Comparison of ENCODE assay signal across 12 cellular contexts in the genomic region with DNA sequence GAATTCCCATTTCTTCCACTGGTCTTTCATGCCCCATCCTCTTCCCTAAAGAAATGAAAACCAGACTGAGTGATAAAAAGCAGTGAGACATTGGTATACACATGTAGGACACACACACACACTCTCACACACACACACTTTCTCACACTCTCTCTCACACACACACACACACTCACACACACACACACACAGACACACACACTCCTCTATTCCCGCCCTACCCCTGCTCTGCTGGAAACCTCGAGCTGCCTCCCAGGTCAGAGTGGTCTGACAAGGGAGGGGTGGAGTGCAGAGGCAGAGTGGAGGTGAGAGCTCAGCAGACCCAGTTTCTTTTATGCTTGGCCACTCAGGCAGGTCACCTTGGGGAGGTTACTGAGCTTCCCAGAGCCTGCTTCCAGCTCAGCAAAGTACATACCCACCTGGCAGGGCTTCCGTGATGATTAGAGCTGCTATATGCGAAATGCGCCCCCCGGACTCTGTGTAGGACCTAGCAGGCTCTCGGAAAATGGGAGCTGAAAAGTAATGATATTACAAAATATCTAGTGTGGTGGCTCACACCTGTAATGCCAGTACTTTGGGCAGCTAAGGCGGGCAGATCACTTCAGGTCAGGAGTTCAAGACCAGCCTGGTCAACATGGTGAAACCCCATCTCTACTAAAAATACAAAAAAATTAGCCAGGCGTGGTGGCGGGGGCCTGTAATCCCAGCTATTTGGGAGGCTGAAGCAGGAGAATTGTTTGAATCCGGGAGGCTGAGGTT. TPM values are rescaled to one million over a fixed set of nuclear protein-coding genes. Genes with fewer than 3 reads are reported as not detected.
DNase-seq lines count a peak whose midpoint lies in the region; ATAC-seq and TF ChIP-seq lines count a peak whose summit lies in the region.
"Had no signal": no experiment of that assay in that cellular context is flagged by ENCODE, and none has a peak within 500 bp of the region (broad histone marks: within the 10 kb centered on the region; RNA-seq: fewer than 3 reads in every experiment).

No MANE protein-coding gene starts in this region.

- peak overlapping the region; percentile 96 to 100 for H3K27ac ChIP-seq in breast epithelium
- H3K27ac ChIP-seq in naive thymus-derived CD4-positive, alpha-beta T cell (ENCODE audit: low read depth, low read length), result peak overlapping the region; percentile 71

- no peak for ATAC-seq in stimulated activated naive CD8-positive, alpha-beta T cell treated with anti-CD3 and anti-CD28 coated beads, Interleukin-15, Interleukin-2, amounts not matched to agents 100 U/mL and 50 U/mL, for 24 hours
- ATAC-seq in naive thymus-derived CD4-positive, alpha-beta T cell, result no peak
- ATAC-seq: gastroesophageal sphincter had no signal

- peak overlapping the region; percentile 96 for H3K27ac Mint-ChIP-seq in stimulated activated naive CD8-positive, alpha-beta T cell treated with anti-CD3 and anti-CD28 coated beads, Interleukin-15, Interleukin-2, amounts not matched to agents 100 ng/mL and 50 ng/mL, for 24 hours
- H3K27ac Mint-ChIP-seq in naive thymus-derived CD4-positive, alpha-beta T cell, result peak overlapping the region; percentile 92 to 99 (median 97)

- no peak overlapping the region for H3K4me3 Mint-ChIP-seq in stimulated activated naive CD8-positive, alpha-beta T cell treated with anti-CD3 and anti-CD28 coated beads, Interleukin-15, Interleukin-2, amounts not matched to agents 100 ng/mL and 50 ng/mL, for 24 hours
- H3K4me3 Mint-ChIP-seq in naive thymus-derived CD4-positive, alpha-beta T cell, result peak overlapping the region in 2 of 10 donors; percentile 64 to 74

- no peak for TF ChIP-seq POLR2A in breast epithelium (IDR thresholded peaks at IDR 0.05)

- H3K4me3 ChIP-seq in breast epithelium, result no peak overlapping the region
- H3K4me3 ChIP-seq in naive thymus-derived CD4-positive, alpha-beta T cell (ENCODE audit: low read length), result no peak overlapping the region
- H3K4me3 ChIP-seq: gastroesophageal sphincter had no signal

- CTCF ChIA-PET in naive thymus-derived CD4-positive, alpha-beta T cell (lab: Charles Lee), result interaction anchor here (0.6 to 9.2 kb wide), 20 partner anchors 12 to 172 kb away, joined by 3 to 88 read pairs (median 8); a partner anchor contains a TSS

- DNase-seq in stimulated activated naive CD8-positive, alpha-beta T cell treated with anti-CD3 and anti-CD28 coated beads, Interleukin-15, Interleukin-2, amounts not matched to agents 100 U/mL and 50 U/mL, for 24 hours, result no peak
- DNase-seq in breast epithelium (ENCODE audit: low spot score in 2 of 2) (peak in 1 of 2 donors; percentile 36), HCEC 1CT (no peak), NCI-H1417 (lab: John Stamatoyannopoulos, UW) (no peak), NCI-H748 treated with DMSO at 0.1 percent for 48 hours (lab: John Stamatoyannopoulos, UW) (no peak)
- peak in 1 of 9 donors; percentile 21 for DNase-seq in naive thymus-derived CD4-positive, alpha-beta T cell
- DNase-seq in stimulated activated naive CD4-positive, alpha-beta T cell (lab: John Stamatoyannopoulos, UW), result no peak
- DNase-seq: midbrain; NCI-H1105; stimulated activated CD4-positive, alpha-beta T cell treated with anti-CD3 and anti-CD28 coated beads, Interleukin-4, amount 100 ng/mL, for 24 hours had no signal

- H3K27me3 Mint-ChIP-seq in stimulated activated naive CD8-positive, alpha-beta T cell treated with anti-CD3 and anti-CD28 coated beads, Interleukin-15, Interleukin-2, amounts not matched to agents 100 ng/mL and 50 ng/mL, for 24 hours, result no peaks in the 10 kb centered on the region
- peaks cover 0 to 3% (median 0%) of the 10 kb centered on the region in 5 donors for H3K27me3 Mint-ChIP-seq in naive thymus-derived CD4-positive, alpha-beta T cell

- peaks cover 98% of the 10 kb centered on the region for H3K4me1 Mint-ChIP-seq in stimulated activated naive CD8-positive, alpha-beta T cell treated with anti-CD3 and anti-CD28 coated beads, Interleukin-15, Interleukin-2, amounts not matched to agents 100 ng/mL and 50 ng/mL, for 24 hours (ENCODE audit: low read depth)
- H3K4me1 Mint-ChIP-seq in naive thymus-derived CD4-positive, alpha-beta T cell, result peaks cover 60 to 100% (median 90%) of the 10 kb centered on the region in 7 donors

- no peak for TF ChIP-seq CTCF in breast epithelium (IDR thresholded peaks at IDR 0.05)

- H3K9me3 Mint-ChIP-seq in stimulated activated naive CD8-positive, alpha-beta T cell treated with anti-CD3 and anti-CD28 coated beads, Interleukin-15, Interleukin-2, amounts not matched to agents 100 ng/mL and 50 ng/mL, for 24 hours, result no peaks in the 10 kb centered on the region
- peaks cover 0 to 8% (median 0%) of the 10 kb centered on the region in 11 donors for H3K9me3 Mint-ChIP-seq in naive thymus-derived CD4-positive, alpha-beta T cell

- no peaks in the 10 kb centered on the region for H3K36me3 Mint-ChIP-seq in stimulated activated naive CD8-positive, alpha-beta T cell treated with anti-CD3 and anti-CD28 coated beads, Interleukin-15, Interleukin-2, amounts not matched to agents 100 ng/mL and 50 ng/mL, for 24 hours (ENCODE audit: low read depth)
- H3K36me3 Mint-ChIP-seq in naive thymus-derived CD4-positive, alpha-beta T cell, result peaks cover 0 to 26% (median 0%) of the 10 kb centered on the region in 5 donors

- no peaks in the 10 kb centered on the region for H3K27me3 ChIP-seq in breast epithelium
- no peaks in the 10 kb centered on the region for H3K27me3 ChIP-seq in naive thymus-derived CD4-positive, alpha-beta T cell (ENCODE audit: control insufficient read depth in 2 of 2, insufficient read depth in 2 of 2, low read length in 2 of 2)
- H3K27me3 ChIP-seq: gastroesophageal sphincter had no signal

- H3K4me1 ChIP-seq in breast epithelium, result peaks cover 17 to 36% of the 10 kb centered on the region in 2 donors
- peaks cover 67 to 77% of the 10 kb centered on the region in 2 donors for H3K4me1 ChIP-seq in naive thymus-derived CD4-positive, alpha-beta T cell (ENCODE audit: control insufficient read depth in 2 of 2, insufficient read depth in 2 of 2, low read length in 2 of 2)

- no peaks in the 10 kb centered on the region for H3K9me3 ChIP-seq in breast epithelium
- H3K9me3 ChIP-seq in naive thymus-derived CD4-positive, alpha-beta T cell (ENCODE audit: control insufficient read depth in 2 of 3, low read length in 3 of 3), result no peaks in the 10 kb centered on the region
- H3K9me3 ChIP-seq: gastroesophageal sphincter had no signal

- intact Hi-C loops in breast epithelium (cut with DNase I; ENCODE audit: low total_unique reads), result no loop called here
- intact Hi-C loops in naive thymus-derived CD4-positive, alpha-beta T cell (cut with micrococcal nuclease), result no loop called here

- POLR2A ChIA-PET in naive thymus-derived CD4-positive, alpha-beta T cell (lab: Charles Lee), result interaction anchor here (0.9 to 45.4 kb wide), 10 partner anchors 9 to 135 kb away, joined by 3 to 1524 read pairs (median 8); a partner anchor contains a TSS

- H3K36me3 ChIP-seq in breast epithelium, result no peaks in the 10 kb centered on the region
- H3K36me3 ChIP-seq in naive thymus-derived CD4-positive, alpha-beta T cell (ENCODE audit: control insufficient read depth in 2 of 3, insufficient read depth in 3 of 3, low read length in 3 of 3), result no peaks in the 10 kb centered on the region
- H3K36me3 ChIP-seq: gastroesophageal sphincter had no signal

RNA-seq across cellular contexts. Expression of a gene that starts 30.7 kb away (rescaled TPM):
- 1 to 10 TPM in 1 of 3 donors, under 1 TPM in 2; 0.16 to 1.0 (median 0.33) TPM for total RNA-seq in breast epithelium
- 100 to 1,000 TPM; 153 to 675 (median 262) TPM for total RNA-seq in naive thymus-derived CD4-positive, alpha-beta T cell
- 1,000 to 10,000 TPM; 1,350 to 2,301 TPM for polyA plus RNA-seq in naive thymus-derived CD4-positive, alpha-beta T cell

RNA-seq across cellular contexts. Expression of a gene that starts 33.2 kb away (rescaled TPM):
- total RNA-seq in breast epithelium, result 10 to 100 TPM in 2 of 3 donors, not detected in 1; 30.5 to 52.2 TPM
- total RNA-seq in naive thymus-derived CD4-positive, alpha-beta T cell, result 10 to 100 TPM in 1 of 5 experiments, 1 to 10 TPM in 2, not detected in 2; 1.2 to 10.3 (median 1.3) TPM
- not detected for polyA plus RNA-seq in naive thymus-derived CD4-positive, alpha-beta T cell

Comparison
In these comparisons a context has a peak if more than half of its experiments do, and no peak if none do; other contexts are left out.
1. RNA of a gene that starts 30.7 kb away (total RNA-seq): 153 to 675 TPM in naive thymus-derived CD4-positive, alpha-beta T cell; 0.16 to 1.0 TPM in breast epithelium; every median in the first group is over 10 times any median in the second.